9 cellular contexts compared by ENCODE assay signal in the genomic region with DNA sequence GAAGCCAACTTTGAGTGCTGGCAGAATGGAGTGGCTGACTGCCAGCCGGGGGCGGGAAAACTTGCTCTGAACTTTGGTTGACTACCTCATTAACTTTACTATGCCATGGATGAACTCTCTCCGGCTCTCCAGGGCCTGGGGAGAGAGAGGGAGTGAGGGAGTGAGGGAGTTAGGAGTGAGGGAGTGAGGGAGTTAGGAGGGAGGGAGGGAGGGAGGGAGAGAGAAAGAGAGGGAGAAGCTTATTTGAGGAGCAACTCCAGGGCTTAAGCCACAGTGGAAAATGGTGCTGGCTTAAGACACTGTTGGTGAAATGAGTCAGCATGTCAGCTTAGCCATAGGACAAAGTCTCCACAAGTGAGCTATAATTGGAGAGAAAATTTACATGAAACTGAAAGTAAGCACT.
DNase-seq lines count a peak whose midpoint lies in the region; ATAC-seq, FAIRE-seq and TF ChIP-seq lines count a peak whose summit lies in the region.
"Had no signal": no experiment of that assay in that cellular context is flagged by ENCODE, and none has a peak within 500 bp of the region (broad histone marks: within the 10 kb centered on the region; RNA-seq: fewer than 3 reads in every experiment).

No MANE protein-coding gene starts in this region.

- H3K9me3 ChIP-seq in kidney (ENCODE audit: control insufficient read depth in 1 of 2, low read length in 2 of 2) = no peaks in the 10 kb centered on the region

- no peak overlapping the region for H3K27ac ChIP-seq in kidney (ENCODE audit: low read depth in 2 of 2, low read length in 2 of 2)
- H3K27ac ChIP-seq: cardiac muscle cell had no signal

- peak; percentile 46 for FAIRE-seq in kidney (lab: Jason Lieb, UNC)

- ATAC-seq in GM19467 (IDR thresholded peaks at IDR 0.05; ENCODE audit: unreplicated experiment) = peak; percentile 59
- ATAC-seq in GM21390 (IDR thresholded peaks at IDR 0.05; ENCODE audit: unreplicated experiment) = no peak

- no peak overlapping the region for H3K9ac ChIP-seq in kidney (ENCODE audit: low read length in 2 of 2)

- intact Hi-C loops in kidney (cut with DNase I) = no loop called here

- H3K4me1 ChIP-seq in kidney (ENCODE audit: control insufficient read depth in 1 of 2, insufficient read depth in 1 of 2, low read depth in 1 of 2, low read length in 2 of 2) = no peaks in the 10 kb centered on the region

- H3K36me3 ChIP-seq in kidney (ENCODE audit: control insufficient read depth in 1 of 2, insufficient read depth in 2 of 2, low read length in 2 of 2) = no peaks in the 10 kb centered on the region
- H3K36me3 ChIP-seq: cardiac muscle cell had no signal

- no peak for TF ChIP-seq CTCF in kidney (IDR thresholded peaks at IDR 0.05; ENCODE audit: borderline replicate concordance, extremely low read depth, insufficient read depth)

- H3K4me3 ChIP-seq in kidney (ENCODE audit: low read length in 2 of 2) = no peak overlapping the region
- H3K4me3 ChIP-seq: cardiac muscle cell had no signal

- peak; percentile 37 for DNase-seq in AG08395 (ENCODE audit: low spot score)
- peak; percentile 90 for DNase-seq in RPMI7951 (ENCODE audit: low read depth)
- DNase-seq in kidney = peak; percentile 75
- DNase-seq in NCI-H2171 treated with DMSO at 0.1 percent for 48 hours (lab: John Stamatoyannopoulos, UW) = no peak
- DNase-seq in SK-N-DZ (ENCODE audit: low spot score) = no peak
- DNase-seq in NCI-H2171 (lab: John Stamatoyannopoulos, UW) = no peak

Comparison
In these comparisons a context has a peak if more than half of its experiments do, and no peak if none do; other contexts are left out.
1. DNase-seq: peak in AG08395 (single experiment), RPMI7951 (single experiment) and kidney (single experiment); none in NCI-H2171 treated with DMSO at 0.1 percent for 48 hours (single experiment), SK-N-DZ (single experiment) and NCI-H2171 (single experiment).